15 cellular contexts compared by ENCODE assay signal in genomic region chr11:130918081-130918480, GRCh38.
"Had no signal": no experiment of that assay in that cellular context is flagged by ENCODE, and none has a peak within 500 bp of the region (broad histone marks: within the 10 kb centered on the region; RNA-seq: fewer than 3 reads in every experiment).

No MANE protein-coding gene starts in this region.

- H3K9me3 ChIP-seq: heart left ventricle, prostate gland had no signal

- ATAC-seq: activated CD8-positive, alpha-beta T cell treated with anti-CD3 and anti-CD28 coated beads, Interleukin-2, amount 10 ng/mL, durations not matched to agents 7 days and 5 days; activated T-helper 17 cell treated with anti-CD3 and anti-CD28 coated beads, Interleukin-2, amount 50 U/mL, for 72 hours; heart left ventricle; left cardiac atrium had no signal

- H3K36me3 ChIP-seq: prostate gland had no signal

- H3K27me3 ChIP-seq: heart left ventricle had no signal

- H2AFZ ChIP-seq: neural progenitor cell had no signal

- H3K4me1 ChIP-seq: prostate gland had no signal

- H3K4me3 ChIP-seq: heart left ventricle, neural progenitor cell, prostate gland had no signal

- H3K27ac Mint-ChIP-seq: activated CD4-positive, alpha-beta T cell treated with anti-CD3 and anti-CD28 coated beads, Interleukin-2, amount 10 ng/mL, durations not matched to agents 7 days and 5 days; activated CD8-positive, alpha-beta T cell treated with anti-CD3 and anti-CD28 coated beads, Interleukin-2, amount 10 ng/mL, durations not matched to agents 7 days and 5 days; activated naive CD8-positive, alpha-beta T cell treated with anti-CD3 and anti-CD28 coated beads for 36 hours; activated T-helper 17 cell treated with anti-CD3 and anti-CD28 coated beads, Interleukin-2, amount 50 U/mL, for 72 hours; memory B cell; neural progenitor cell; T-helper 2 cell treated with Interferon-gamma antibody and Interleukin-4, amounts not matched to agents 5 μg/mL and 100 μg/mL, for 36 hours had no signal

- H3K4me2 ChIP-seq: neural progenitor cell had no signal

- H3K27ac ChIP-seq: heart left ventricle, neural progenitor cell, prostate gland, WERI-Rb-1 had no signal

- H3K9ac ChIP-seq: neural progenitor cell had no signal

- H3K9me3 Mint-ChIP-seq: activated T-helper 17 cell treated with anti-CD3 and anti-CD28 coated beads, Interleukin-2, amount 50 U/mL, for 72 hours; neural progenitor cell; T-helper 2 cell treated with Interferon-gamma antibody and Interleukin-4, amounts not matched to agents 5 μg/mL and 100 μg/mL, for 36 hours had no signal

- H3K4me3 Mint-ChIP-seq: activated CD4-positive, alpha-beta T cell treated with anti-CD3 and anti-CD28 coated beads, Interleukin-2, amount 10 ng/mL, durations not matched to agents 7 days and 5 days; activated naive CD8-positive, alpha-beta T cell treated with anti-CD3 and anti-CD28 coated beads for 36 hours; neural progenitor cell; T-helper 2 cell treated with Interferon-gamma antibody and Interleukin-4, amounts not matched to agents 5 μg/mL and 100 μg/mL, for 36 hours had no signal

- DNase-seq: activated CD4-positive, alpha-beta T cell treated with anti-CD3 and anti-CD28 coated beads, Interleukin-2, amount 10 ng/mL, durations not matched to agents 7 days and 5 days; activated CD4-positive, CD25-positive, alpha-beta regulatory T cell treated with anti-CD3 and anti-CD28 coated beads, Interleukin-2, amount 50 U/mL, for 72 hours; activated CD8-positive, alpha-beta T cell treated with anti-CD3 and anti-CD28 coated beads, Interleukin-2, amount 10 ng/mL, durations not matched to agents 7 days and 5 days; activated naive CD8-positive, alpha-beta T cell treated with anti-CD3 and anti-CD28 coated beads for 36 hours; effector CD4-positive, alpha-beta T cell; heart left ventricle; left cardiac atrium; stimulated activated CD4-positive, alpha-beta T cell treated with anti-CD3 and anti-CD28 coated beads, Interleukin-4, amount 100 ng/mL, for 1 hour; stimulated activated naive CD4-positive, alpha-beta T cell treated with Interleukin-2 at 50 U/mL for 16 hours; WERI-Rb-1 had no signal
